16 cellular contexts compared by ENCODE assay signal in the genomic region with DNA sequence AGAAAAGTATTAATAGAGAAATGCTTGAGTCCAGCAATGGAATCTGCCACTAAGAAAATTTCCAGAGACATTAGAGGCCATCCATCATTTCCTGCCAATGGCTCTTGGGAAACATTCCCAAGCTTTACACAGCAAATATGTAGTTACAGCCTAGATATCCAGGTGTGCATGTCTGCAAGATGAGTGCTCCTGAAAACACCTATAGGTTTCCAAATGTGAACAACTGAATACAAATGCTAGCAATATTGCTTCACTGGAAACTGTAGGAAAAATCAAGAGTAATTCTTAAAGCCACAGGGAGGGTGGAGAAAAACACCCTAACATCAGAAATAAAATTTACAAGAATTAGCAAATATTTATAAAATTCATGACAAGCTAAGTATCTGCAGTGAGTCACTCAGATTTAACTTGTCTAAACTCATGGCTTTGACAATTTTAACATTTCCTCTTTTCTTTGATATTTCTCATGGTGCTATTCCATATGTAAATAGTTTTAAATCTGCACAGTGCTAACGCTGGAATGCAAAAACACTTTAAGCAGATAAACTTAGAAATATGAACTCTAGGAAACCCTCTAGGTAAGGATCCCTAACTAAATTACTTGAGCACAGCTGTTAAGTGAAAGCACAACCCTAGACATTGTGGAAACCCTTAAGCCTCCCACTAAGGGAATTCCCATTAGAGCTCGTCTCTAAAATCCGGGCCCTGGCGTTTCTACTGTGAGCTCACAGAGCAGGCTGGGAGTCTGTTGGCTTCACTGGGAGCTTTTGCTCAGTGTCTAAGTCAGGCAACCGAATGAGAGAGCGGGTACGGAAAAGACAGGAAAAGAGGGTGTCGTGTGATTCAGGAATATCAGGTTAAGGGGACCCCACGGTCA.
DNase-seq lines count a peak whose midpoint lies in the region; ATAC-seq and TF ChIP-seq lines count a peak whose summit lies in the region.
"Had no signal": no experiment of that assay in that cellular context is flagged by ENCODE, and none has a peak within 500 bp of the region (broad histone marks: within the 10 kb centered on the region; RNA-seq: fewer than 3 reads in every experiment).

No MANE protein-coding gene starts in this region.

- H3K27ac ChIP-seq in A673 (ENCODE audit: low read depth, low read length, poor library complexity, severe bottlenecking) (no peak overlapping the region), RWPE1 (peak overlapping the region; percentile 14; the same call in 1 of the 2 replicates), neural progenitor cell (no peak overlapping the region)
- H3K27ac ChIP-seq: GM23248 had no signal

- H3K27me3 ChIP-seq in A673 (replicated peaks; ENCODE audit: insufficient read depth, low read depth, low read length, poor library complexity) (no peaks in the 10 kb centered on the region), neural progenitor cell (no peaks in the 10 kb centered on the region)

- no peak for TF ChIP-seq CTCF in A673 (conservative IDR thresholded peaks at IDR 0.05; ENCODE audit: low read depth, low read length)
- TF ChIP-seq CTCF in RWPE1 (conservative IDR thresholded peaks at IDR 0.05; ENCODE audit: low read depth): no peak
- TF ChIP-seq CTCF in fibroblast of villous mesenchyme (IDR thresholded peaks at IDR 0.05; ENCODE audit: insufficient read depth, low read depth, low read length): no peak
- TF ChIP-seq CTCF in neural progenitor cell (IDR thresholded peaks at IDR 0.05): no peak

- H3K9me3 Mint-ChIP-seq in neural progenitor cell: peaks cover 6% of the 10 kb centered on the region
- H3K9me3 Mint-ChIP-seq: CD4-positive, alpha-beta memory T cell had no signal

- H3K36me3 ChIP-seq in A673 (ENCODE audit: insufficient read depth, low read length, poor library complexity, severe bottlenecking) (no peaks in the 10 kb centered on the region), neural progenitor cell (no peaks in the 10 kb centered on the region)

- H3K27ac Mint-ChIP-seq in neural progenitor cell: no peak overlapping the region
- H3K27ac Mint-ChIP-seq: CD4-positive, alpha-beta memory T cell had no signal

- no peak overlapping the region for H3K9ac ChIP-seq in neural progenitor cell
- H3K9ac ChIP-seq: GM23248 had no signal

- H3K4me1 Mint-ChIP-seq in neural progenitor cell: peaks cover 35% of the 10 kb centered on the region
- H3K4me1 Mint-ChIP-seq: CD4-positive, alpha-beta memory T cell had no signal

- no peak overlapping the region for H3K4me2 ChIP-seq in neural progenitor cell

- H3K27me3 Mint-ChIP-seq in neural progenitor cell (ENCODE audit: insufficient read depth, low read depth): peaks cover 5% of the 10 kb centered on the region
- H3K27me3 Mint-ChIP-seq: CD4-positive, alpha-beta memory T cell had no signal

- no peak overlapping the region for H2AFZ ChIP-seq in neural progenitor cell (replicated peaks)
- H2AFZ ChIP-seq: GM23248 had no signal

- intact Hi-C loops in A673 (cut with micrococcal nuclease; ENCODE audit: unreplicated experiment): loop anchor here (5.0 kb wide), 2 partner anchors 112 to 152 kb away; partner anchors contain the start of genes RAMACL and RPS6KA2

- CTCF ChIA-PET in A673 (lab: Charles Lee) (no interaction called here), RWPE1 (lab: Yijun Ruan, JAX) (no interaction called here)

- no peak for ATAC-seq in GM21528 (IDR thresholded peaks at IDR 0.05; ENCODE audit: low FRiP score, unreplicated experiment)
- ATAC-seq: K562 had no signal

- no peak overlapping the region for H3K4me3 Mint-ChIP-seq in neural progenitor cell
- H3K4me3 Mint-ChIP-seq: CD4-positive, alpha-beta memory T cell had no signal

- POLR2A ChIA-PET in A673 (lab: Charles Lee; ENCODE audit: low non-redundant PET) (no interaction called here), RWPE1 (lab: Yijun Ruan, JAX; ENCODE audit: low non-redundant PET) (no interaction called here)

- H3K9me3 ChIP-seq in A673 (ENCODE audit: low read depth, low read length, poor library complexity, severe bottlenecking): no peaks in the 10 kb centered on the region
- no peaks in the 10 kb centered on the region for H3K9me3 ChIP-seq in neural progenitor cell (ENCODE audit: low read depth)

- H3K36me3 Mint-ChIP-seq in neural progenitor cell: no peaks in the 10 kb centered on the region

- no peaks in the 10 kb centered on the region for H3K79me2 ChIP-seq in neural progenitor cell (ENCODE audit: low read depth)

- peaks cover 11% of the 10 kb centered on the region for H3K4me1 ChIP-seq in A673 (ENCODE audit: insufficient read depth, low read length, poor library complexity, severe bottlenecking)
- peaks cover 20% of the 10 kb centered on the region for H3K4me1 ChIP-seq in neural progenitor cell

- H3K4me3 ChIP-seq in A673 (ENCODE audit: low read depth, low read length, poor library complexity, severe bottlenecking) (no peak overlapping the region), fibroblast of villous mesenchyme (ENCODE audit: low read depth, low read length) (no peak overlapping the region), neural progenitor cell (no peak overlapping the region)
- H3K4me3 ChIP-seq: GM23248, K562 had no signal

- DNase-seq in A673 (ENCODE audit: low spot score) (peak; percentile 31), RWPE1 (ENCODE audit: low spot score) (no peak), fibroblast of villous mesenchyme (ENCODE audit: low read depth) (peak; percentile 64), neural progenitor cell (ENCODE audit: low spot score) (peak; percentile 54), UCSD-AML1 (lab: John Stamatoyannopoulos, UW; ENCODE audit: unreplicated experiment) (no peak)
- DNase-seq in stimulated activated CD4-positive, alpha-beta T cell treated with anti-CD3 and anti-CD28 coated beads, Interleukin-12 subunit alpha, Interleukin-12 subunit beta, amount 100 ng/mL, for 4 hours: no peak
- DNase-seq: CD4-positive, alpha-beta memory T cell; DMS79; GM23248; NCI-H1092; NCI-H2227 treated with DMSO at 0.1 percent for 48 hours; NCI-H69; NK-92 treated with Interleukin-12 subunit alpha and Interleukin-12 subunit beta, amount 100 ng/mL, for 24 hours; OCI-M1 had no signal

- H3F3A ChIP-seq in neural progenitor cell (ENCODE audit: low read depth): no peaks in the 10 kb centered on the region

- BruUV-seq in A673 (replicated peaks; lab: Mats Ljungman, UMichigan): no TSS peak

- no peaks in the 10 kb centered on the region for H4K20me1 ChIP-seq in neural progenitor cell (ENCODE audit: low read depth)

Comparison
In these comparisons a context has a peak if more than half of its experiments do, and no peak if none do; other contexts are left out.
1. DNase-seq: peak in A673 (single experiment), fibroblast of villous mesenchyme (single experiment) and neural progenitor cell (single experiment); none in RWPE1 (single experiment), stimulated activated CD4-positive, alpha-beta T cell treated with anti-CD3 and anti-CD28 coated beads, Interleukin-12 subunit alpha, Interleukin-12 subunit beta, amount 100 ng/mL, for 4 hours (single experiment) and UCSD-AML1 (single experiment).